ENCODE assay signal across 1 cellular context in the genomic region with DNA sequence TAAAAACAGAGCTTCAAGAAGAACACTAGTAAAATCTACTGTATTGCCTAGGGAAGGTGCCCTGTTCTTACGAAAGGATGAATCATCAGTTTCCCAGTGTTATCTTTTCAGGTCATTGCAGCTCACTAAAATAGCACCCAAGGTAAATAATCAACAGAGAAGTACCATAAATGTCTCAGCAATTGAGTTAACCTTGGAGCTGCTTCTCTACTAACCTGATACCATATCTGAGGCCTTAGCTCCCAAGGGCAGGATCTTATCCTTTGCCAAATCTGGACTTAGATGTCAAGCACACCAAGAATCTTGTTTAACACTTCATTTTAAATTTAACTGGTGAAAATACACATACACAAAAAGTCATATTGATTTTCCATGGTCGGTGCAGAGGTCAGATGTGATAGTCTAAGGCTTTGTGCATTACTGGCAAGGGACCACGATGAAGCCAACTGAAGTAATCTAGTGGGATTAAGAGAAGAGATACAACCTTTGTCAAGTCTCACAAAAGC.
A peak's percentile ranks its signal among the peaks of the same experiment; 100 is the strongest.
TF ChIP-seq lines count a peak whose summit lies in the region.

No MANE protein-coding gene starts in this region.

TF ChIP-seq in HepG2, 621 proteins besides CTCF, POLR2A, EP300 and RAD21 (continued from another document and continues in another):
- TF ChIP-seq PATZ1 (CRISPR knock-in tag; IDR thresholded peaks at IDR 0.05) (no peak), HNRNPL (IDR thresholded peaks at IDR 0.05; ENCODE audit: low read depth, low read length) (no peak), FOXJ3 (CRISPR knock-in tag; IDR thresholded peaks at IDR 0.05; ENCODE audit: borderline replicate concordance) (peak; percentile 82; the same call in 1 of the 2 replicates), ZNF484 (CRISPR knock-in tag; IDR thresholded peaks at IDR 0.05; ENCODE audit: borderline replicate concordance, low read depth) (no peak), EZH2 (conservative IDR thresholded peaks at IDR 0.05; ENCODE audit: low read depth, low read length) (no peak), SAP130 (CRISPR knock-in tag; IDR thresholded peaks at IDR 0.05; ENCODE audit: low read depth) (peak; percentile 61), CREM (IDR thresholded peaks at IDR 0.05) (peak; percentile 55), CREM (CRISPR knock-in tag; IDR thresholded peaks at IDR 0.05) (no peak), MXI1 (IDR thresholded peaks at IDR 0.05; ENCODE audit: borderline replicate concordance, low read depth, low read length) (no peak), POLR2AphosphoS5 (IDR thresholded peaks at IDR 0.05; ENCODE audit: low read depth, low read length) (no peak), CENPT (CRISPR knock-in tag; IDR thresholded peaks at IDR 0.05; ENCODE audit: low read depth) (no peak), NR2F1 (CRISPR knock-in tag; IDR thresholded peaks at IDR 0.05) (peak in 1 of 2 experiments; percentile 85; a peak in 3 of 4 replicates), ZNF513 (CRISPR knock-in tag; conservative IDR thresholded peaks at IDR 0.05) (no peak), ASH2L (IDR thresholded peaks at IDR 0.05; ENCODE audit: insufficient read length, low read depth, low read length) (peak; percentile 38), ZNF17 (CRISPR knock-in tag; IDR thresholded peaks at IDR 0.05) (no peak), MEF2D (CRISPR knock-in tag; IDR thresholded peaks at IDR 0.05) (peak; percentile 99), ZFP90 (CRISPR knock-in tag; IDR thresholded peaks at IDR 0.05; ENCODE audit: borderline replicate concordance) (peak; percentile 22; the same call in 1 of the 2 replicates), THRA (CRISPR knock-in tag; IDR thresholded peaks at IDR 0.05; ENCODE audit: borderline replicate concordance) (peak; percentile 67; the same call in 1 of the 2 replicates), KDM3A (CRISPR knock-in tag; IDR thresholded peaks at IDR 0.05; ENCODE audit: low read depth) (peak; percentile 69), PHF8 (CRISPR knock-in tag; IDR thresholded peaks at IDR 0.05) (no peak), FOXA1 (IDR thresholded peaks at IDR 0.05) (no peak), FOXA1 (CRISPR knock-in tag; IDR thresholded peaks at IDR 0.05) (peak; percentile 73), MTF2 (CRISPR knock-in tag; IDR thresholded peaks at IDR 0.05; ENCODE audit: borderline replicate concordance) (no peak), LRRFIP1 (CRISPR knock-in tag; conservative IDR thresholded peaks at IDR 0.05) (no peak), ZSCAN9 (CRISPR knock-in tag; IDR thresholded peaks at IDR 0.05; ENCODE audit: borderline replicate concordance) (0 out of 2 replicates have a peak, but pooled peaks have one; percentile 65), CHD4 (IDR thresholded peaks at IDR 0.05; ENCODE audit: borderline replicate concordance, low read length) (no peak), CENPBD1 (CRISPR knock-in tag; IDR thresholded peaks at IDR 0.05; ENCODE audit: borderline replicate concordance, low read depth) (no peak), ZNF256 (CRISPR knock-in tag; conservative IDR thresholded peaks at IDR 0.05) (no peak), FOSL2 (CRISPR knock-in tag; IDR thresholded peaks at IDR 0.05) (peak; percentile 94), TRAFD1 (CRISPR knock-in tag; IDR thresholded peaks at IDR 0.05; ENCODE audit: borderline replicate concordance) (peak; percentile 82; the same call in 1 of the 2 replicates), ZNF205 (CRISPR knock-in tag; IDR thresholded peaks at IDR 0.05) (peak; percentile 97), ZBTB38 (CRISPR knock-in tag; IDR thresholded peaks at IDR 0.05) (no peak), ONECUT2 (CRISPR knock-in tag; IDR thresholded peaks at IDR 0.05) (peak; percentile 88), ZNF460 (CRISPR knock-in tag; IDR thresholded peaks at IDR 0.05; ENCODE audit: borderline replicate concordance) (no peak), AKAP8 (CRISPR knock-in tag; IDR thresholded peaks at IDR 0.05) (no peak), AHR (CRISPR knock-in tag; IDR thresholded peaks at IDR 0.05) (no peak), ZNF138 (CRISPR knock-in tag; IDR thresholded peaks at IDR 0.05; ENCODE audit: low read depth) (no peak), TBL1XR1 (IDR thresholded peaks at IDR 0.05; ENCODE audit: borderline replicate concordance, low read length, partially characterized antibody) (no peak), ZNF776 (CRISPR knock-in tag; IDR thresholded peaks at IDR 0.05) (no peak), THAP7 (CRISPR knock-in tag; IDR thresholded peaks at IDR 0.05) (no peak), KLF12 (CRISPR knock-in tag; IDR thresholded peaks at IDR 0.05; ENCODE audit: borderline replicate concordance) (no peak), ZNF614 (CRISPR knock-in tag; IDR thresholded peaks at IDR 0.05; ENCODE audit: borderline replicate concordance) (no peak), RBFOX2 (IDR thresholded peaks at IDR 0.05; ENCODE audit: low read depth, low read length) (no peak), PAF1 (CRISPR knock-in tag; IDR thresholded peaks at IDR 0.05) (no peak), KAT8 (CRISPR knock-in tag; IDR thresholded peaks at IDR 0.05) (peak; percentile 58; the same call in 1 of the 2 replicates), MED1 (CRISPR knock-in tag; IDR thresholded peaks at IDR 0.05) (peak; percentile 65), THAP8 (CRISPR knock-in tag; IDR thresholded peaks at IDR 0.05; ENCODE audit: borderline replicate concordance) (no peak), ZNF724P (CRISPR knock-in tag; IDR thresholded peaks at IDR 0.05; ENCODE audit: borderline replicate concordance) (no peak), ZNF557 (CRISPR knock-in tag; IDR thresholded peaks at IDR 0.05) (no peak)
- TF ChIP-seq, protein P1, sequence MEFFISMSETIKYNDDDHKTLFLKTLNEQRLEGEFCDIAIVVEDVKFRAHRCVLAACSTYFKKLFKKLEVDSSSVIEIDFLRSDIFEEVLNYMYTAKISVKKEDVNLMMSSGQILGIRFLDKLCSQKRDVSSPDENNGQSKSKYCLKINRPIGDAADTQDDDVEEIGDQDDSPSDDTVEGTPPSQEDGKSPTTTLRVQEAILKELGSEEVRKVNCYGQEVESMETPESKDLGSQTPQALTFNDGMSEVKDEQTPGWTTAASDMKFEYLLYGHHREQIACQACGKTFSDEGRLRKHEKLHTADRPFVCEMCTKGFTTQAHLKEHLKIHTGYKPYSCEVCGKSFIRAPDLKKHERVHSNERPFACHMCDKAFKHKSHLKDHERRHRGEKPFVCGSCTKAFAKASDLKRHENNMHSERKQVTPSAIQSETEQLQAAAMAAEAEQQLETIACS (CRISPR knock-in tag; IDR thresholded peaks at IDR 0.05), result no peak
- TF ChIP-seq, protein P2, sequence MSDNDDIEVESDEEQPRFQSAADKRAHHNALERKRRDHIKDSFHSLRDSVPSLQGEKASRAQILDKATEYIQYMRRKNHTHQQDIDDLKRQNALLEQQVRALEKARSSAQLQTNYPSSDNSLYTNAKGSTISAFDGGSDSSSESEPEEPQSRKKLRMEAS (IDR thresholded peaks at IDR 0.05), result no peak
- TF ChIP-seq, protein P3, sequence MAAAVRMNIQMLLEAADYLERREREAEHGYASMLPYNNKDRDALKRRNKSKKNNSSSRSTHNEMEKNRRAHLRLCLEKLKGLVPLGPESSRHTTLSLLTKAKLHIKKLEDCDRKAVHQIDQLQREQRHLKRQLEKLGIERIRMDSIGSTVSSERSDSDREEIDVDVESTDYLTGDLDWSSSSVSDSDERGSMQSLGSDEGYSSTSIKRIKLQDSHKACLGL (CRISPR knock-in tag; IDR thresholded peaks at IDR 0.05), result no peak
- TF ChIP-seq, protein P4, sequence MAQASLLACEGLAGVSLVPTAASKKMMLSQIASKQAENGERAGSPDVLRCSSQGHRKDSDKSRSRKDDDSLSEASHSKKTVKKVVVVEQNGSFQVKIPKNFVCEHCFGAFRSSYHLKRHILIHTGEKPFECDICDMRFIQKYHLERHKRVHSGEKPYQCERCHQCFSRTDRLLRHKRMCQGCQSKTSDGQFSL (CRISPR knock-in tag; IDR thresholded peaks at IDR 0.05), result no peak
- TF ChIP-seq, protein P5, sequence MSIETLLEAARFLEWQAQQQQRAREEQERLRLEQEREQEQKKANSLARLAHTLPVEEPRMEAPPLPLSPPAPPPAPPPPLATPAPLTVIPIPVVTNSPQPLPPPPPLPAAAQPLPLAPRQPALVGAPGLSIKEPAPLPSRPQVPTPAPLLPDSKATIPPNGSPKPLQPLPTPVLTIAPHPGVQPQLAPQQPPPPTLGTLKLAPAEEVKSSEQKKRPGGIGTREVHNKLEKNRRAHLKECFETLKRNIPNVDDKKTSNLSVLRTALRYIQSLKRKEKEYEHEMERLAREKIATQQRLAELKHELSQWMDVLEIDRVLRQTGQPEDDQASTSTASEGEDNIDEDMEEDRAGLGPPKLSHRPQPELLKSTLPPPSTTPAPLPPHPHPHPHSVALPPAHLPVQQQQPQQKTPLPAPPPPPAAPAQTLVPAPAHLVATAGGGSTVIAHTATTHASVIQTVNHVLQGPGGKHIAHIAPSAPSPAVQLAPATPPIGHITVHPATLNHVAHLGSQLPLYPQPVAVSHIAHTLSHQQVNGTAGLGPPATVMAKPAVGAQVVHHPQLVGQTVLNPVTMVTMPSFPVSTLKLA (IDR thresholded peaks at IDR 0.05), result no peak
